In genomic region chr1:25420715-25421114, GRCh38 we compare ENCODE assay signal across 4 cellular contexts. TPM values are rescaled to one million over a fixed set of nuclear protein-coding genes. Genes with fewer than 3 reads are reported as not detected.
"Had no signal": no experiment of that assay in that cellular context is flagged by ENCODE, and none has a peak within 500 bp of the region (broad histone marks: within the 10 kb centered on the region; RNA-seq: fewer than 3 reads in every experiment).

Gene RHCE, minus strand, starts transcription at chr1:25420825. Its CDS starts 39 bp downstream, at chr1:25420786.

RNA-seq across cellular contexts. Expression of gene RHCE, which starts in this region (rescaled TPM):
- total RNA-seq: natural killer cell treated with Interleukin-12 subunit alpha and Interleukin-12 subunit beta and Interleukin-15 and Interleukin-18, amount 100 ng/mL, for 72 hours; neural crest cell; posterior vena cava; transverse colon had no signal
